Comparison of ENCODE assay signal across 1 cellular context in the genomic region with DNA sequence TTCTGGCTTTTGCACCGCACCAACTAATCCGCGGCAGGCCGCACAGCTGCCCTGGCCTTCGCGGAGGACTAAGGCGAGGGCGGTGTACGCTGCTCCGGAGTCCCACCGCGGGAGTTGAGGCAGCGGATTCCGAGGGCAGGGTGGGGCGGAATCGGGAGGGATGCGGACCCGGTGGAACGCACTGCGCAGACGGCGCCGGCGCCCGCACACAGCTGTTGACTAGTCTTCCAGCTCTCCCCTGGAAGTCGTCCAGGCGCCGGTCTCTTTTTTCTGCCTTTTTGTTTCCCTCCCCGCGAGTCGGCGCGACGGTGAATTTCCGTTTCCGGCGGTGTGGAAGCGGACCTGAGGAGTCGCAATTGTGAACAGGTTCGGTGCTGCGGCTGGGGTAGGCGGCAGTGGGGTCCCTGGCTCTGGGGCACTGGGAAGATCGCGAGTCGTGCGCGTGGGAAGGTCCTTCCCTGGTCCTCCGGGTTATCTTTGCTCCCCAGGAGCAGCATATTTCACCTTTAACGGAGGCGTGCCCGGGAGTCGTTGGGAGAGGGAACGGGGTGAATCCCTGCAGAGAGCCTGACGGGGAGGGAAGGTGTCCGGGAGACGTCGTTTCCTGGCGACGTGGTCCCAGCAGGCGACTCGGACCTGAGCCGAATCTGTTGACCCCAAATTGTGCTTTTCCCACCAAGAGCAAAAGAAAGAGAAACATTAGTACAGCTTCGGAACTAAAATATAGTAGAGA.
TF ChIP-seq lines count a peak whose summit lies in the region.

TSS of gene ASAH2B (plus strand) at position 319 of the 733 bp plus-strand sequence. CDS start 5,195 bp downstream, outside the sequence.

TF ChIP-seq in HepG2, 621 proteins besides CTCF, POLR2A, EP300 and RAD21 (continued from another document and continues in another):
- TF ChIP-seq NKX3-1 (CRISPR knock-in tag; IDR thresholded peaks at IDR 0.05) (no peak; the same call in 1 of the 2 replicates), HHEX (CRISPR knock-in tag; IDR thresholded peaks at IDR 0.05) (no peak), ZNF3 (CRISPR knock-in tag; IDR thresholded peaks at IDR 0.05) (no peak), FOXP1 (IDR thresholded peaks at IDR 0.05) (no peak), FOXP1 (CRISPR knock-in tag; IDR thresholded peaks at IDR 0.05) (no peak), PBX3 (CRISPR knock-in tag; IDR thresholded peaks at IDR 0.05; ENCODE audit: borderline replicate concordance) (no peak), ZMAT3 (CRISPR knock-in tag; conservative IDR thresholded peaks at IDR 0.05) (0 out of 2 replicates have a peak, but pooled peaks have one; percentile 73), CREB1 (IDR thresholded peaks at IDR 0.05) (no peak), CREB1 (CRISPR knock-in tag; IDR thresholded peaks at IDR 0.05) (peak; percentile 87), KDM6A (CRISPR knock-in tag; IDR thresholded peaks at IDR 0.05; ENCODE audit: low read depth) (no peak), SALL2 (CRISPR knock-in tag; IDR thresholded peaks at IDR 0.05) (peak; percentile 82; the same call in 1 of the 2 replicates), ZNF552 (CRISPR knock-in tag; IDR thresholded peaks at IDR 0.05; ENCODE audit: borderline replicate concordance) (peak; percentile 91), ZNF225 (CRISPR knock-in tag; IDR thresholded peaks at IDR 0.05) (peak; percentile 81), TEAD2 (CRISPR knock-in tag; IDR thresholded peaks at IDR 0.05) (peak; percentile 52; the same call in 1 of the 2 replicates), RORA (CRISPR knock-in tag; IDR thresholded peaks at IDR 0.05) (no peak), IKZF5 (CRISPR knock-in tag; IDR thresholded peaks at IDR 0.05) (no peak; the same call in none of the 2 replicates), ZNF773 (CRISPR knock-in tag; IDR thresholded peaks at IDR 0.05; ENCODE audit: borderline replicate concordance) (0 out of 2 replicates have a peak, but pooled peaks have one; percentile 55), KDM3A (CRISPR knock-in tag; IDR thresholded peaks at IDR 0.05; ENCODE audit: low read depth) (peak; percentile 67; the same call in 1 of the 2 replicates), RFX1 (IDR thresholded peaks at IDR 0.05) (no peak), NAIF1 (CRISPR knock-in tag; IDR thresholded peaks at IDR 0.05; ENCODE audit: borderline replicate concordance) (no peak), PHF20 (CRISPR knock-in tag; IDR thresholded peaks at IDR 0.05) (peak; percentile 88), HMG20A (CRISPR knock-in tag; IDR thresholded peaks at IDR 0.05; ENCODE audit: borderline replicate concordance) (no peak), PHB2 (IDR thresholded peaks at IDR 0.05; ENCODE audit: partially characterized antibody) (no peak), SP4 (CRISPR knock-in tag; IDR thresholded peaks at IDR 0.05) (no peak; the same call in 1 of the 2 replicates), SMAD3 (CRISPR knock-in tag; IDR thresholded peaks at IDR 0.05) (peak; percentile 21; the same call in 1 of the 2 replicates), NFIB (CRISPR knock-in tag; IDR thresholded peaks at IDR 0.05; ENCODE audit: borderline replicate concordance) (no peak), POGK (CRISPR knock-in tag; conservative IDR thresholded peaks at IDR 0.05) (peak; percentile 72), NPAS2 (CRISPR knock-in tag; IDR thresholded peaks at IDR 0.05; ENCODE audit: borderline replicate concordance) (no peak), TAF15 (IDR thresholded peaks at IDR 0.05; ENCODE audit: low read depth, low read length, poor library complexity, severe bottlenecking) (peak; percentile 21), ELK4 (CRISPR knock-in tag; IDR thresholded peaks at IDR 0.05; ENCODE audit: borderline replicate concordance) (0 out of 2 replicates have a peak, but pooled peaks have one; percentile 22), ARNT2 (CRISPR knock-in tag; IDR thresholded peaks at IDR 0.05; ENCODE audit: low read depth) (peak; percentile 71; the same call in 1 of the 2 replicates), MLLT10 (CRISPR knock-in tag; IDR thresholded peaks at IDR 0.05) (no peak), ZNF430 (CRISPR knock-in tag; IDR thresholded peaks at IDR 0.05) (peak; percentile 57), DPF2 (CRISPR knock-in tag; IDR thresholded peaks at IDR 0.05; ENCODE audit: borderline replicate concordance, low read depth) (no peak), ZBTB38 (CRISPR knock-in tag; IDR thresholded peaks at IDR 0.05) (peak; percentile 35; the same call in 1 of the 2 replicates), ZNF550 (CRISPR knock-in tag; IDR thresholded peaks at IDR 0.05; ENCODE audit: borderline replicate concordance) (no peak), ZNF614 (CRISPR knock-in tag; IDR thresholded peaks at IDR 0.05; ENCODE audit: borderline replicate concordance) (peak; percentile 37; the same call in 1 of the 2 replicates)
- TF ChIP-seq, protein P1, sequence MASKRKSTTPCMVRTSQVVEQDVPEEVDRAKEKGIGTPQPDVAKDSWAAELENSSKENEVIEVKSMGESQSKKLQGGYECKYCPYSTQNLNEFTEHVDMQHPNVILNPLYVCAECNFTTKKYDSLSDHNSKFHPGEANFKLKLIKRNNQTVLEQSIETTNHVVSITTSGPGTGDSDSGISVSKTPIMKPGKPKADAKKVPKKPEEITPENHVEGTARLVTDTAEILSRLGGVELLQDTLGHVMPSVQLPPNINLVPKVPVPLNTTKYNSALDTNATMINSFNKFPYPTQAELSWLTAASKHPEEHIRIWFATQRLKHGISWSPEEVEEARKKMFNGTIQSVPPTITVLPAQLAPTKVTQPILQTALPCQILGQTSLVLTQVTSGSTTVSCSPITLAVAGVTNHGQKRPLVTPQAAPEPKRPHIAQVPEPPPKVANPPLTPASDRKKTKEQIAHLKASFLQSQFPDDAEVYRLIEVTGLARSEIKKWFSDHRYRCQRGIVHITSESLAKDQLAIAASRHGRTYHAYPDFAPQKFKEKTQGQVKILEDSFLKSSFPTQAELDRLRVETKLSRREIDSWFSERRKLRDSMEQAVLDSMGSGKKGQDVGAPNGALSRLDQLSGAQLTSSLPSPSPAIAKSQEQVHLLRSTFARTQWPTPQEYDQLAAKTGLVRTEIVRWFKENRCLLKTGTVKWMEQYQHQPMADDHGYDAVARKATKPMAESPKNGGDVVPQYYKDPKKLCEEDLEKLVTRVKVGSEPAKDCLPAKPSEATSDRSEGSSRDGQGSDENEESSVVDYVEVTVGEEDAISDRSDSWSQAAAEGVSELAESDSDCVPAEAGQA (IDR thresholded peaks at IDR 0.05; ENCODE audit: low read depth): no peak; the same call in 1 of the 2 replicates
- TF ChIP-seq, protein P1 (CRISPR knock-in tag; IDR thresholded peaks at IDR 0.05; ENCODE audit: borderline replicate concordance): no peak
- TF ChIP-seq, protein P2, sequence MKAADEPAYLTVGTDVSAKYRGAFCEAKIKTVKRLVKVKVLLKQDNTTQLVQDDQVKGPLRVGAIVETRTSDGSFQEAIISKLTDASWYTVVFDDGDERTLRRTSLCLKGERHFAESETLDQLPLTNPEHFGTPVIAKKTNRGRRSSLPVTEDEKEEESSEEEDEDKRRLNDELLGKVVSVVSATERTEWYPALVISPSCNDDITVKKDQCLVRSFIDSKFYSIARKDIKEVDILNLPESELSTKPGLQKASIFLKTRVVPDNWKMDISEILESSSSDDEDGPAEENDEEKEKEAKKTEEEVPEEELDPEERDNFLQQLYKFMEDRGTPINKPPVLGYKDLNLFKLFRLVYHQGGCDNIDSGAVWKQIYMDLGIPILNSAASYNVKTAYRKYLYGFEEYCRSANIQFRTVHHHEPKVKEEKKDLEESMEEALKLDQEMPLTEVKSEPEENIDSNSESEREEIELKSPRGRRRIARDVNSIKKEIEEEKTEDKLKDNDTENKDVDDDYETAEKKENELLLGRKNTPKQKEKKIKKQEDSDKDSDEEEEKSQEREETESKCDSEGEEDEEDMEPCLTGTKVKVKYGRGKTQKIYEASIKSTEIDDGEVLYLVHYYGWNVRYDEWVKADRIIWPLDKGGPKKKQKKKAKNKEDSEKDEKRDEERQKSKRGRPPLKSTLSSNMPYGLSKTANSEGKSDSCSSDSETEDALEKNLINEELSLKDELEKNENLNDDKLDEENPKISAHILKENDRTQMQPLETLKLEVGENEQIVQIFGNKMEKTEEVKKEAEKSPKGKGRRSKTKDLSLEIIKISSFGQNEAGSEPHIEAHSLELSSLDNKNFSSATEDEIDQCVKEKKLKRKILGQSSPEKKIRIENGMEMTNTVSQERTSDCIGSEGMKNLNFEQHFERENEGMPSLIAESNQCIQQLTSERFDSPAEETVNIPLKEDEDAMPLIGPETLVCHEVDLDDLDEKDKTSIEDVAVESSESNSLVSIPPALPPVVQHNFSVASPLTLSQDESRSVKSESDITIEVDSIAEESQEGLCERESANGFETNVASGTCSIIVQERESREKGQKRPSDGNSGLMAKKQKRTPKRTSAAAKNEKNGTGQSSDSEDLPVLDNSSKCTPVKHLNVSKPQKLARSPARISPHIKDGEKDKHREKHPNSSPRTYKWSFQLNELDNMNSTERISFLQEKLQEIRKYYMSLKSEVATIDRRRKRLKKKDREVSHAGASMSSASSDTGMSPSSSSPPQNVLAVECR (CRISPR knock-in tag; IDR thresholded peaks at IDR 0.05; ENCODE audit: borderline replicate concordance): peak; percentile 66
- TF ChIP-seq, protein P3, sequence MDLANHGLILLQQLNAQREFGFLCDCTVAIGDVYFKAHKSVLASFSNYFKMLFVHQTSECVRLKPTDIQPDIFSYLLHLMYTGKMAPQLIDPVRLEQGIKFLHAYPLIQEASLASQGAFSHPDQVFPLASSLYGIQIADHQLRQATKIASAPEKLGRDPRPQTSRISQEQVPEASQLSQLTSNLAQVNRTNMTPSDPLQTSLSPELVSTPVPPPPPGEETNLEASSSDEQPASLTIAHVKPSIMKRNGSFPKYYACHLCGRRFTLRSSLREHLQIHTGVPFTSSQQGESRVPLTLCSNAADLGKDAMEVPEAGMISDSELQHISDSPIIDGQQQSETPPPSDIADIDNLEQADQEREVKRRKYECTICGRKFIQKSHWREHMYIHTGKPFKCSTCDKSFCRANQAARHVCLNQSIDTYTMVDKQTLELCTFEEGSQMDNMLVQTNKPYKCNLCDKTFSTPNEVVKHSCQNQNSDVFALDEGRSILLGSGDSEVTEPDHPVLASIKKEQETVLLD (CRISPR knock-in tag; IDR thresholded peaks at IDR 0.05; ENCODE audit: low read depth): peak; percentile 49; the same call in 1 of the 2 replicates
- TF ChIP-seq, protein P4, sequence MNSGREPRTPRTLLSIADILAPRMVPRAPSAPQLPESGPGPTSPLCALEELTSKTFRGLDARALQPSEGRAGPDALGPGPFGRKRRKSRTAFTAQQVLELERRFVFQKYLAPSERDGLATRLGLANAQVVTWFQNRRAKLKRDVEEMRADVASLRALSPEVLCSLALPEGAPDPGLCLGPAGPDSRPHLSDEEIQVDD (CRISPR knock-in tag; IDR thresholded peaks at IDR 0.05; ENCODE audit: borderline replicate concordance): peak; percentile 79; the same call in 1 of the 2 replicates
